Comparison of ENCODE assay signal across 11 cellular contexts in the genomic region with DNA sequence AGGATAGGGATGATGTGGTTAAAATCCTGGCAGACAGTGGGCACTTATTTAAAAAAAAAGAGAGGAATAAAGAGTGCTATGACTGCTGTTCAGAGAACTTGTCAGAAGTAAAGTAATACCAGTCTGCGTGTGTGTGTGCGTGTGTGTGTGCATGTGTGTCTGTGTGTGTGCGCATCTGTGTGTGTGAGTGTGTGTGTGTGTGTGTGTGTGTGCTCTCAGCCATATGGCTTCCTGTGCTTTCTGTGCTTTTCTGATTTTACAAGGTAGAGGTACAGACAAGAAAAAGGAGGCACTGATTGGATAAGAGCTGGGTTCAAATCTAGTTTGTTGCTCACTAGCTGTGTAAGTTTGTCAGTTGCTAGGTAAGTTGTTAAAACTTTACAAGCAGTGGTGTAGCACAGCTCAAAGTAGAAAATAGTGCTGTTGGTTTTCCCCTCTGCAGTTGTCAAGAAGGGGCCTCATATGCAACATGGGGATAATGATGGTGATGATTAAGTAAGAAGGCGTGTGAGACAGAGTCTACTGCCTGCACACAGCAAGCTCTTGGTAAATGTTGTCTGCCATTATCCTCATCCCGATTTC.
DNase-seq lines count a peak whose midpoint lies in the region; ATAC-seq, FAIRE-seq and TF ChIP-seq lines count a peak whose summit lies in the region.
"Had no signal": no experiment of that assay in that cellular context is flagged by ENCODE, and none has a peak within 500 bp of the region (broad histone marks: within the 10 kb centered on the region; RNA-seq: fewer than 3 reads in every experiment).

No MANE protein-coding gene starts in this region.

- CTCF ChIA-PET in K562 (lab: Yijun Ruan, JAX; ENCODE audit: low intra/inter-chr PET ratio) = no interaction called here

- in situ Hi-C loops in K562 (cut with MboI) = no loop called here

- no peak for FAIRE-seq in K562 (lab: Jason Lieb, UNC)

- no peak for TF ChIP-seq RAD21 in K562 (CRISPR knock-in tag; conservative IDR thresholded peaks at IDR 0.05 in 1 of 2, IDR thresholded peaks at IDR 0.05 in 1 of 2)

- peak overlapping the region; percentile 35; the same call in 1 of the 2 replicates for H2AFZ ChIP-seq in K562 (ENCODE audit: low read depth, low read length)

- no peak for TF ChIP-seq POLR2A in K562 (conservative IDR thresholded peaks at IDR 0.05)

- POLR2A ChIA-PET in K562 (lab: Yijun Ruan, JAX) = interaction anchor here (2.3 kb wide), 1 partner anchor 10 kb away, joined by 6 read pairs; no protein-coding TSS in a partner anchor

- DNase-seq in ELF-1 (ENCODE audit: low read depth, low spot score) = peak; percentile 25
- DNase-seq in NCI-H226 = peak; percentile 55
- DNase-seq in K562 (ENCODE audit: extremely low read depth in 1 of 4, low spot score in 3 of 4) = no peak
- DNase-seq in nephron progenitor cell = no peak
- no peak for DNase-seq in stimulated activated naive CD4-positive, alpha-beta T cell treated with Interleukin-2 at 50 U/mL for 16 hours (lab: John Stamatoyannopoulos, UW)
- DNase-seq in NCI-H774 (lab: John Stamatoyannopoulos, UW) = no peak
- no peak for DNase-seq in HuH-7.5 (ENCODE audit: low spot score)
- no peak for DNase-seq in T-helper 9 cell
- DNase-seq: cortex of kidney, NCI-H446 had no signal

- intact Hi-C loops in K562 (cut with micrococcal nuclease) = no loop called here

- no peak for TF ChIP-seq EP300 in K562 (IDR thresholded peaks at IDR 0.05; ENCODE audit: low read length)

- H3K36me3 Mint-ChIP-seq in nephron progenitor cell (ENCODE audit: low read depth) = no peaks in the 10 kb centered on the region

- H3K79me2 ChIP-seq in K562 (ENCODE audit: control insufficient read depth, insufficient read depth, low read length) = no peaks in the 10 kb centered on the region

- no peak overlapping the region for H3K4me2 ChIP-seq in K562 (ENCODE audit: insufficient read depth, low read length)

- 75% methylated on average over 5 of the region's 5 CpGs for WGBS in K562 (ENCODE audit: insufficient coverage, low coverage, missing lambda C conversion rate)

- peaks cover 2% of the 10 kb centered on the region for H3K27me3 Mint-ChIP-seq in nephron progenitor cell (ENCODE audit: low read depth, poor library complexity)

- peaks cover 50% of the 10 kb centered on the region for H3K4me1 Mint-ChIP-seq in nephron progenitor cell

- BruUV-seq in K562 (replicated peaks; lab: Mats Ljungman, UMichigan) = no TSS peak

- no peaks in the 10 kb centered on the region for H4K20me1 ChIP-seq in K562 (replicated peaks; ENCODE audit: control insufficient read depth, insufficient read depth, low read length)

- H3K4me1 ChIP-seq in K562 (replicated peaks in 1 of 2; ENCODE audit: control insufficient read depth in 2 of 2, insufficient read depth in 2 of 2, low read length in 2 of 2) = peaks cover 13 to 35% of the 10 kb centered on the region in 2 experiments

- peak overlapping the region; percentile 1 for H3K27ac Mint-ChIP-seq in nephron progenitor cell

- H3K27me3 ChIP-seq in K562 (ENCODE audit: control insufficient read depth in 2 of 2, insufficient read depth in 2 of 2, low read length in 2 of 2) = no peaks in the 10 kb centered on the region

- no peak for TF ChIP-seq CTCF in K562 (IDR thresholded peaks at IDR 0.05 in 2 of 3, conservative IDR thresholded peaks at IDR 0.05 in 1 of 3; ENCODE audit: insufficient read depth in 2 of 3, low read depth in 1 of 3, low read length in 3 of 3)
- no peak for TF ChIP-seq CTCF in nephron progenitor cell (IDR thresholded peaks at IDR 0.05)

- no peak overlapping the region for H3K27ac ChIP-seq in K562 (ENCODE audit: extremely low read depth, low read depth, low read length)

- no peak for ATAC-seq in K562

- H3K4me3 ChIP-seq in K562 = no peak overlapping the region
- H3K4me3 ChIP-seq: mucosa of descending colon had no signal

- no peak overlapping the region for H3K4me3 Mint-ChIP-seq in nephron progenitor cell

- H3K9me3 ChIP-seq in K562 (replicated peaks; ENCODE audit: control insufficient read depth, insufficient read depth, low read depth, low read length) = no peaks in the 10 kb centered on the region
- H3K9me3 ChIP-seq: mucosa of descending colon had no signal

- H3K9ac ChIP-seq in K562 (ENCODE audit: insufficient read depth in 1 of 2, low read depth in 2 of 2, low read length in 2 of 2) = no peak overlapping the region

- H3K9me1 ChIP-seq in K562 (ENCODE audit: control insufficient read depth, insufficient read depth, low read length) = no peaks in the 10 kb centered on the region

- no peaks in the 10 kb centered on the region for H3K36me3 ChIP-seq in K562 (ENCODE audit: control insufficient read depth, insufficient read depth, low read length)

- H3K9me3 Mint-ChIP-seq in nephron progenitor cell = no peaks in the 10 kb centered on the region

TF ChIP-seq in K562, 482 proteins besides CTCF, POLR2A, EP300 and RAD21 (continues in another document):
- TF ChIP-seq ZBTB8A (IDR thresholded peaks at IDR 0.05; ENCODE audit: partially characterized antibody) = no peak
- TF ChIP-seq, protein P1, sequence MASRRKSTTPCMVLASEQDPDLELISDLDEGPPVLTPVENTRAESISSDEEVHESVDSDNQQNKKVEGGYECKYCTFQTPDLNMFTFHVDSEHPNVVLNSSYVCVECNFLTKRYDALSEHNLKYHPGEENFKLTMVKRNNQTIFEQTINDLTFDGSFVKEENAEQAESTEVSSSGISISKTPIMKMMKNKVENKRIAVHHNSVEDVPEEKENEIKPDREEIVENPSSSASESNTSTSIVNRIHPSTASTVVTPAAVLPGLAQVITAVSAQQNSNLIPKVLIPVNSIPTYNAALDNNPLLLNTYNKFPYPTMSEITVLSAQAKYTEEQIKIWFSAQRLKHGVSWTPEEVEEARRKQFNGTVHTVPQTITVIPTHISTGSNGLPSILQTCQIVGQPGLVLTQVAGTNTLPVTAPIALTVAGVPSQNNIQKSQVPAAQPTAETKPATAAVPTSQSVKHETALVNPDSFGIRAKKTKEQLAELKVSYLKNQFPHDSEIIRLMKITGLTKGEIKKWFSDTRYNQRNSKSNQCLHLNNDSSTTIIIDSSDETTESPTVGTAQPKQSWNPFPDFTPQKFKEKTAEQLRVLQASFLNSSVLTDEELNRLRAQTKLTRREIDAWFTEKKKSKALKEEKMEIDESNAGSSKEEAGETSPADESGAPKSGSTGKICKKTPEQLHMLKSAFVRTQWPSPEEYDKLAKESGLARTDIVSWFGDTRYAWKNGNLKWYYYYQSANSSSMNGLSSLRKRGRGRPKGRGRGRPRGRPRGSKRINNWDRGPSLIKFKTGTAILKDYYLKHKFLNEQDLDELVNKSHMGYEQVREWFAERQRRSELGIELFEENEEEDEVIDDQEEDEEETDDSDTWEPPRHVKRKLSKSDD (conservative IDR thresholded peaks at IDR 0.05; ENCODE audit: low read length) = no peak
- no peak for TF ChIP-seq ILF3 (IDR thresholded peaks at IDR 0.05; ENCODE audit: borderline replicate concordance)
- TF ChIP-seq, protein P2, sequence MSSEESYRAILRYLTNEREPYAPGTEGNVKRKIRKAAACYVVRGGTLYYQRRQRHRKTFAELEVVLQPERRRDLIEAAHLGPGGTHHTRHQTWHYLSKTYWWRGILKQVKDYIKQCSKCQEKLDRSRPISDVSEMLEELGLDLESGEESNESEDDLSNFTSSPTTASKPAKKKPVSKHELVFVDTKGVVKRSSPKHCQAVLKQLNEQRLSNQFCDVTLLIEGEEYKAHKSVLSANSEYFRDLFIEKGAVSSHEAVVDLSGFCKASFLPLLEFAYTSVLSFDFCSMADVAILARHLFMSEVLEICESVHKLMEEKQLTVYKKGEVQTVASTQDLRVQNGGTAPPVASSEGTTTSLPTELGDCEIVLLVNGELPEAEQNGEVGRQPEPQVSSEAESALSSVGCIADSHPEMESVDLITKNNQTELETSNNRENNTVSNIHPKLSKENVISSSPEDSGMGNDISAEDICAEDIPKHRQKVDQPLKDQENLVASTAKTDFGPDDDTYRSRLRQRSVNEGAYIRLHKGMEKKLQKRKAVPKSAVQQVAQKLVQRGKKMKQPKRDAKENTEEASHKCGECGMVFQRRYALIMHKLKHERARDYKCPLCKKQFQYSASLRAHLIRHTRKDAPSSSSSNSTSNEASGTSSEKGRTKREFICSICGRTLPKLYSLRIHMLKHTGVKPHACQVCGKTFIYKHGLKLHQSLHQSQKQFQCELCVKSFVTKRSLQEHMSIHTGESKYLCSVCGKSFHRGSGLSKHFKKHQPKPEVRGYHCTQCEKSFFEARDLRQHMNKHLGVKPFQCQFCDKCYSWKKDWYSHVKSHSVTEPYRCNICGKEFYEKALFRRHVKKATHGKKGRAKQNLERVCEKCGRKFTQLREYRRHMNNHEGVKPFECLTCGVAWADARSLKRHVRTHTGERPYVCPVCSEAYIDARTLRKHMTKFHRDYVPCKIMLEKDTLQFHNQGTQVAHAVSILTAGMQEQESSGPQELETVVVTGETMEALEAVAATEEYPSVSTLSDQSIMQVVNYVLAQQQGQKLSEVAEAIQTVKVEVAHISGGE (CRISPR knock-in tag; IDR thresholded peaks at IDR 0.05) = peak in 1 of 3 experiments; percentile 86; a peak in 1 of 6 replicates
- TF ChIP-seq, protein P3, sequence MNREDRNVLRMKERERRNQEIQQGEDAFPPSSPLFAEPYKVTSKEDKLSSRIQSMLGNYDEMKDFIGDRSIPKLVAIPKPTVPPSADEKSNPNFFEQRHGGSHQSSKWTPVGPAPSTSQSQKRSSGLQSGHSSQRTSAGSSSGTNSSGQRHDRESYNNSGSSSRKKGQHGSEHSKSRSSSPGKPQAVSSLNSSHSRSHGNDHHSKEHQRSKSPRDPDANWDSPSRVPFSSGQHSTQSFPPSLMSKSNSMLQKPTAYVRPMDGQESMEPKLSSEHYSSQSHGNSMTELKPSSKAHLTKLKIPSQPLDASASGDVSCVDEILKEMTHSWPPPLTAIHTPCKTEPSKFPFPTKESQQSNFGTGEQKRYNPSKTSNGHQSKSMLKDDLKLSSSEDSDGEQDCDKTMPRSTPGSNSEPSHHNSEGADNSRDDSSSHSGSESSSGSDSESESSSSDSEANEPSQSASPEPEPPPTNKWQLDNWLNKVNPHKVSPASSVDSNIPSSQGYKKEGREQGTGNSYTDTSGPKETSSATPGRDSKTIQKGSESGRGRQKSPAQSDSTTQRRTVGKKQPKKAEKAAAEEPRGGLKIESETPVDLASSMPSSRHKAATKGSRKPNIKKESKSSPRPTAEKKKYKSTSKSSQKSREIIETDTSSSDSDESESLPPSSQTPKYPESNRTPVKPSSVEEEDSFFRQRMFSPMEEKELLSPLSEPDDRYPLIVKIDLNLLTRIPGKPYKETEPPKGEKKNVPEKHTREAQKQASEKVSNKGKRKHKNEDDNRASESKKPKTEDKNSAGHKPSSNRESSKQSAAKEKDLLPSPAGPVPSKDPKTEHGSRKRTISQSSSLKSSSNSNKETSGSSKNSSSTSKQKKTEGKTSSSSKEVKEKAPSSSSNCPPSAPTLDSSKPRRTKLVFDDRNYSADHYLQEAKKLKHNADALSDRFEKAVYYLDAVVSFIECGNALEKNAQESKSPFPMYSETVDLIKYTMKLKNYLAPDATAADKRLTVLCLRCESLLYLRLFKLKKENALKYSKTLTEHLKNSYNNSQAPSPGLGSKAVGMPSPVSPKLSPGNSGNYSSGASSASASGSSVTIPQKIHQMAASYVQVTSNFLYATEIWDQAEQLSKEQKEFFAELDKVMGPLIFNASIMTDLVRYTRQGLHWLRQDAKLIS (CRISPR knock-in tag; IDR thresholded peaks at IDR 0.05) = no peak
- TF ChIP-seq HNRNPK (IDR thresholded peaks at IDR 0.05; ENCODE audit: low read depth, low read length, poor library complexity, severe bottlenecking) = no peak

Comparison
In these comparisons a context has a peak if more than half of its experiments do, and no peak if none do; other contexts are left out.
1. DNase-seq: peak in ELF-1 (single experiment) and NCI-H226 (single experiment); none in K562 (0 of 4), nephron progenitor cell (single experiment), stimulated activated naive CD4-positive, alpha-beta T cell treated with Interleukin-2 at 50 U/mL for 16 hours (single experiment), NCI-H774 (single experiment), HuH-7.5 (single experiment) and T-helper 9 cell (single experiment).